In genomic region chr2:121219866-121220265, GRCh38 we compare ENCODE assay signal across 25 cellular contexts.
"Had no signal": no experiment of that assay in that cellular context is flagged by ENCODE, and none has a peak within 500 bp of the region (broad histone marks: within the 10 kb centered on the region; RNA-seq: fewer than 3 reads in every experiment).

No MANE protein-coding gene starts in this region.

- H3K4me3 ChIP-seq: coronary artery, dorsolateral prefrontal cortex, esophagus squamous epithelium, gastrocnemius medialis, heart right ventricle, left lung, lower lobe of right lung, mucosa of descending colon had no signal

- H3K27ac Mint-ChIP-seq: mesothelial cell of epicardium; naive B cell; naive thymus-derived CD8-positive, alpha-beta T cell had no signal

- H3K9me3 Mint-ChIP-seq: mesothelial cell of epicardium; naive thymus-derived CD8-positive, alpha-beta T cell had no signal

- ATAC-seq: esophagus mucosa; gastrocnemius medialis; heart right ventricle; left cardiac atrium; left lung; left ventricle myocardium superior; lower lobe of right lung; mucosa of descending colon; naive thymus-derived CD8-positive, alpha-beta T cell had no signal

- DNase-seq: dermis blood vessel endothelial cell; dorsolateral prefrontal cortex; effector CD4-positive, alpha-beta T cell; effector memory CD4-positive, alpha-beta T cell; erythroblast; esophagus squamous epithelium; foreskin fibroblast; foreskin melanocyte; gastrocnemius medialis; glutamatergic neuron; head of caudate nucleus; heart right ventricle; hippocampal formation; kidney glomerular epithelial cell; left cardiac atrium; left lung; left ventricle myocardium superior; lower lobe of right lung; mesenchymal stem cell; naive B cell; naive thymus-derived CD8-positive, alpha-beta T cell had no signal

- H3K4me1 Mint-ChIP-seq: mesothelial cell of epicardium; naive B cell; naive thymus-derived CD8-positive, alpha-beta T cell had no signal

- H3K4me3 Mint-ChIP-seq: mesothelial cell of epicardium; naive B cell; naive thymus-derived CD8-positive, alpha-beta T cell had no signal

- H3K36me3 Mint-ChIP-seq: mesothelial cell of epicardium; naive B cell; naive thymus-derived CD8-positive, alpha-beta T cell had no signal
